ENCODE assay signal across 8 cellular contexts in genomic region chr1:31644560-31645273, GRCh38. TPM values are rescaled to one million over a fixed set of nuclear protein-coding genes. Genes with fewer than 3 reads are reported as not detected.
DNase-seq lines count a peak whose midpoint lies in the region; ATAC-seq and FAIRE-seq lines count a peak whose summit lies in the region.

Gene PEF1 (minus strand): TSS chr1:31644876. CDS start chr1:31644864, 12 bp downstream.

- H3K27me3 ChIP-seq in muscle layer of colon (ENCODE audit: control insufficient read depth in 1 of 2, insufficient read depth in 2 of 2, low read length in 2 of 2) = no peaks in the 10 kb centered on the region

- peak within 1 kb of the TSS; percentile 97 for H3K27ac Mint-ChIP-seq in activated T-cell treated with anti-CD3 and anti-CD28 coated beads, Interleukin-2, amount 50 U/mL, for 72 hours

- no peaks in the 10 kb centered on the region for H3K36me3 ChIP-seq in KOPT-K1 (ENCODE audit: insufficient read depth, low read length)
- H3K36me3 ChIP-seq in muscle layer of colon (ENCODE audit: insufficient read depth, low read length) = no peaks in the 10 kb centered on the region

- ATAC-seq in GM21737 (IDR thresholded peaks at IDR 0.05; ENCODE audit: unreplicated experiment) = peak; percentile 86
- ATAC-seq in activated T-cell treated with anti-CD3 and anti-CD28 coated beads, Interleukin-2, amount 50 U/mL, for 72 hours (replicated peaks in 1 of 2) = peak; percentile 91 to 93
- ATAC-seq in esophagus mucosa = peak; percentile 95

- H3K4me3 Mint-ChIP-seq in activated T-cell treated with anti-CD3 and anti-CD28 coated beads, Interleukin-2, amount 50 U/mL, for 72 hours = peak within 1 kb of the TSS; percentile 90 to 93

- no peaks in the 10 kb centered on the region for H3K27me3 Mint-ChIP-seq in activated T-cell treated with anti-CD3 and anti-CD28 coated beads, Interleukin-2, amount 50 U/mL, for 72 hours (ENCODE audit: low read depth)

- peak; percentile 86 for FAIRE-seq in RCC 7860 (lab: Jason Lieb, UNC)

- peak; percentile 100 for DNase-seq in DMS53 treated with DMSO at 0.1 percent for 48 hours (lab: John Stamatoyannopoulos, UW; ENCODE audit: unreplicated experiment)
- peak; percentile 91 for DNase-seq in RCC 7860 (ENCODE audit: low spot score)
- peak; percentile 99 for DNase-seq in activated T-cell treated with anti-CD3 and anti-CD28 coated beads, Interleukin-2, amount 50 U/mL, for 72 hours
- DNase-seq in stimulated activated CD8-positive, alpha-beta memory T cell treated with anti-CD3 and anti-CD28 coated beads, Interleukin-7, amount 100 ng/mL, for 24 hours (ENCODE audit: low read depth) = peak; percentile 99

- peak within 1 kb of the TSS; percentile 66 to 70 for H3K4me3 ChIP-seq in muscle layer of colon (ENCODE audit: low read depth in 1 of 2, low read length in 2 of 2)

- H3K4me1 Mint-ChIP-seq in activated T-cell treated with anti-CD3 and anti-CD28 coated beads, Interleukin-2, amount 50 U/mL, for 72 hours (ENCODE audit: low read depth) = peaks cover 29% of the 10 kb centered on the region

- H3K27ac ChIP-seq in KOPT-K1 (ENCODE audit: low read depth, low read length, poor library complexity, severe bottlenecking) (peak within 1 kb of the TSS; percentile 88), muscle layer of colon (ENCODE audit: low read depth, low read length) (peak within 1 kb of the TSS; percentile 87)

- no peaks in the 10 kb centered on the region for H3K9me3 Mint-ChIP-seq in activated T-cell treated with anti-CD3 and anti-CD28 coated beads, Interleukin-2, amount 50 U/mL, for 72 hours

- H3K9me3 ChIP-seq in KOPT-K1 (ENCODE audit: insufficient read depth, low read length, poor library complexity, severe bottlenecking) (no peaks in the 10 kb centered on the region), muscle layer of colon (ENCODE audit: low read length) (no peaks in the 10 kb centered on the region)

- H3K4me1 ChIP-seq in muscle layer of colon (ENCODE audit: insufficient read depth, low read length) = peaks cover 23% of the 10 kb centered on the region

- H3K9ac ChIP-seq in muscle layer of colon (ENCODE audit: low read length) = peak within 1 kb of the TSS; percentile 63

- peaks cover 0 to 3% of the 10 kb centered on the region in 2 donors for H3K36me3 Mint-ChIP-seq in activated T-cell treated with anti-CD3 and anti-CD28 coated beads, Interleukin-2, amount 50 U/mL, for 72 hours (ENCODE audit: insufficient read depth in 2 of 2)

RNA-seq across cellular contexts. Expression of gene PEF1, which starts in this region (rescaled TPM):
- 10 to 100 TPM; 55.1 to 63.1 TPM for total RNA-seq in activated T-cell treated with anti-CD3 and anti-CD28 coated beads, Interleukin-2, amount 50 U/mL, for 72 hours
- total RNA-seq in esophagus mucosa = 44.0 TPM

Comparison
In these comparisons a context has a peak if more than half of its experiments do, and no peak if none do; other contexts are left out.
1. Peak in every context shown above with its lines: DNase-seq, ATAC-seq, H3K4me3 ChIP-seq and H3K27ac ChIP-seq.